Comparison of ENCODE assay signal across 8 cellular contexts in the genomic region with DNA sequence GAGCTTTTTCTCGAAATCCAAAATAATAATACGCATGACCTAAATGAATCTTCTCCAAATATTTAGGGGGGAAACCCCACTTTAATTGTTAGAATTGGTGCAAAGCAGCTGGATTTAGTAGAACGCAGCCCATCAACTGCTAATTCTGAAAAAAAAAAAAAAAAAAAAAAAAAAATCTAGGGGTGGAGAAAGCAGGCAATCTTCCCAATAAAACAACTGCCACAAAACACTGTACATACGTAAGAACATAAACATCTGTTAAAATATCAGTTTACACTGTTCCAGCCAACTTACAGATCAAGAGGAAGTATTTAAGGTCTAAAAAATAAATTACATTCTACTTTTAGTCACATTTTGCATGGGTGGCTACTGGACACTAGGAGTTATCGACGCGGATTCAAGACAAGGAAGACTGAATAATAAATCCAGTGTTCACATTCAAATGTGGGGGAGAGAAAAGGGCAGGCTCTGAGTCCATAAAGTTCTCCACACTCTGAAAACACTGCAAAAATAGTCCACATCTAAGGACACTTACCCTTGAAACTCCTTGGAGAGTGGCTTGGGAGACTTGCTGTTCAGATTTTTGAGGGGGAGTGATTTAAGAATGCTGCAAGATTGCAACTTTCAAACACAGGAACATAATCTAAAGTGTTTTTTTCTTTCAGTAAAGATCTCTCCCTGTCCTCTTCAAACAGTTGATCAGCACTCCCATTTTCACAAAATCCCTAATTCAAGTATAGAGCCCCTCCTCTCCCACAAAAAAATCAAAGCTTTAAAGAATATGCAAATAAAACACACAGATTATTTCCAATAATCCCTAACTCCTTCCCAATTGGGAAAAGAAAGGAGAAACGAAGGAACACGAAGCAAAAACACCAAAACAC. TPM values are rescaled to one million over a fixed set of nuclear protein-coding genes. Genes with fewer than 3 reads are reported as not detected.
DNase-seq lines count a peak whose midpoint lies in the region; ATAC-seq and TF ChIP-seq lines count a peak whose summit lies in the region.

No MANE protein-coding gene starts in this region.

- TF ChIP-seq CTCF in A673 (conservative IDR thresholded peaks at IDR 0.05; ENCODE audit: low read depth, low read length) (no peak), activated B cell treated with CpG ODN at 0.5 μM for 24 hours (IDR thresholded peaks at IDR 0.05) (no peak), hepatocyte (IDR thresholded peaks at IDR 0.05; ENCODE audit: poor library complexity) (no peak), sigmoid colon (IDR thresholded peaks at IDR 0.05) (no peak)

- H3F3A ChIP-seq in GM23248 (ENCODE audit: insufficient read depth): peaks cover 24% of the 10 kb centered on the region

- H3K4me1 Mint-ChIP-seq in activated B cell treated with CpG ODN at 0.5 μM for 24 hours: peaks cover 42% of the 10 kb centered on the region

- no peaks in the 10 kb centered on the region for H3K9me2 ChIP-seq in GM23248 (ENCODE audit: insufficient read depth)
- H3K9me2 ChIP-seq in hepatocyte (replicated peaks; ENCODE audit: insufficient read depth): no peaks in the 10 kb centered on the region

- no peak for ATAC-seq in activated B cell treated with CpG ODN at 0.5 μM for 24 hours (ENCODE audit: low read depth)
- ATAC-seq in GM19328 (IDR thresholded peaks at IDR 0.05; ENCODE audit: unreplicated experiment): no peak
- ATAC-seq in GM19452 (IDR thresholded peaks at IDR 0.05; ENCODE audit: unreplicated experiment): no peak
- ATAC-seq in GM21529 (IDR thresholded peaks at IDR 0.05; ENCODE audit: unreplicated experiment): no peak

- TF ChIP-seq POLR2A in sigmoid colon (IDR thresholded peaks at IDR 0.05): no peak

- peaks cover 7% of the 10 kb centered on the region; the same call in 1 of the 2 replicates for H4K20me1 ChIP-seq in GM23248 (ENCODE audit: insufficient read depth)
- H4K20me1 ChIP-seq in hepatocyte (ENCODE audit: insufficient read depth, poor library complexity, severe bottlenecking): peaks cover 52% of the 10 kb centered on the region

- TSS peak; percentile 51 for BruUV-seq in A673 (replicated peaks; lab: Mats Ljungman, UMichigan)

- peak overlapping the region; percentile 91 for H3K4me3 ChIP-seq in A673 (ENCODE audit: low read depth, low read length, poor library complexity, severe bottlenecking)
- peak overlapping the region; percentile 94 for H3K4me3 ChIP-seq in GM23248
- H3K4me3 ChIP-seq in hepatocyte: peak overlapping the region; percentile 69
- peak overlapping the region; percentile 79 to 90 (median 82) for H3K4me3 ChIP-seq in sigmoid colon

- in situ Hi-C loops in GM23248 (cut with MboI): no loop called here

- H3K9me3 ChIP-seq in A673 (ENCODE audit: low read depth, low read length, poor library complexity, severe bottlenecking): no peaks in the 10 kb centered on the region
- H3K9me3 ChIP-seq in GM23248 (ENCODE audit: low read depth): no peaks in the 10 kb centered on the region
- H3K9me3 ChIP-seq in hepatocyte (ENCODE audit: low read depth): no peaks in the 10 kb centered on the region
- no peaks in the 10 kb centered on the region for H3K9me3 ChIP-seq in sigmoid colon

- H3K9ac ChIP-seq in GM23248: peak overlapping the region; percentile 95

- DNase-seq in A673 (ENCODE audit: low spot score) (peak; percentile 29), GM23248 (peak; percentile 57), activated B cell treated with CpG ODN at 0.5 μM for 24 hours (no peak), hepatocyte (ENCODE audit: low spot score) (peak; percentile 13), sigmoid colon (no peak)

- peak overlapping the region; percentile 96 for H3K4me3 Mint-ChIP-seq in activated B cell treated with CpG ODN at 0.5 μM for 24 hours

- intact Hi-C loops in A673 (cut with micrococcal nuclease; ENCODE audit: unreplicated experiment): no loop called here
- intact Hi-C loops in activated B cell treated with CpG ODN at 0.5 μM for 24 hours (cut with micrococcal nuclease): loop anchor here (5.0 to 10.0 kb wide), 2 partner anchors 130 to 437 kb away; partner anchors contain the start of gene USP32
- intact Hi-C loops in sigmoid colon (cut with DNase I): loop anchor here (1.0 to 2.0 kb wide), 3 partner anchors 44 to 132 kb away; partner anchors contain the start of genes PPM1D and USP32

- H3K27me3 ChIP-seq in A673 (replicated peaks; ENCODE audit: insufficient read depth, low read depth, low read length, poor library complexity) (no peaks in the 10 kb centered on the region), GM23248 (replicated peaks; ENCODE audit: insufficient read depth) (no peaks in the 10 kb centered on the region), hepatocyte (no peaks in the 10 kb centered on the region), sigmoid colon (no peaks in the 10 kb centered on the region)

- CTCF ChIA-PET in A673 (lab: Charles Lee) (no interaction called here), activated B cell treated with CpG ODN at 0.5 μM for 24 hours (lab: Charles Lee) (no interaction called here)

- peaks cover 20% of the 10 kb centered on the region for H3K36me3 Mint-ChIP-seq in activated B cell treated with CpG ODN at 0.5 μM for 24 hours (ENCODE audit: low read depth)

- H3K9me3 Mint-ChIP-seq in activated B cell treated with CpG ODN at 0.5 μM for 24 hours: no peaks in the 10 kb centered on the region

- peak overlapping the region; percentile 93 for H3K27ac Mint-ChIP-seq in activated B cell treated with CpG ODN at 0.5 μM for 24 hours

- POLR2A ChIA-PET in A673 (lab: Charles Lee; ENCODE audit: low non-redundant PET) (no interaction called here), activated B cell treated with CpG ODN at 0.5 μM for 24 hours (lab: Charles Lee) (interaction anchor here (0.6 kb wide), 1 partner anchor 53 kb away, joined by 7 read pairs; no protein-coding TSS in a partner anchor)

- no peaks in the 10 kb centered on the region for H3K36me3 ChIP-seq in A673 (ENCODE audit: insufficient read depth, low read length, poor library complexity, severe bottlenecking)
- H3K36me3 ChIP-seq in GM23248 (ENCODE audit: low read depth): peaks cover 4% of the 10 kb centered on the region
- H3K36me3 ChIP-seq in hepatocyte (replicated peaks; ENCODE audit: insufficient read depth, low read depth): no peaks in the 10 kb centered on the region
- peaks cover 0 to 5% (median 0%) of the 10 kb centered on the region in 4 donors for H3K36me3 ChIP-seq in sigmoid colon

- TF ChIP-seq EP300 in sigmoid colon (IDR thresholded peaks at IDR 0.05): no peak

- H3K27ac ChIP-seq in A673 (ENCODE audit: low read depth, low read length, poor library complexity, severe bottlenecking) (peak overlapping the region; percentile 99), GM23248 (peak overlapping the region; percentile 97), hepatocyte (peak overlapping the region; percentile 100), sigmoid colon (peak overlapping the region; percentile 98 to 99 (median 98))

- H3K79me2 ChIP-seq in GM23248 (ENCODE audit: insufficient read depth) (peaks cover 84% of the 10 kb centered on the region), hepatocyte (peaks cover 75% of the 10 kb centered on the region)

- H2AFZ ChIP-seq in GM23248 (peak overlapping the region; percentile 98), hepatocyte (peak overlapping the region; percentile 85)

- H3K4me1 ChIP-seq in A673 (ENCODE audit: insufficient read depth, low read length, poor library complexity, severe bottlenecking) (peaks cover 6% of the 10 kb centered on the region), GM23248 (ENCODE audit: insufficient read depth) (peaks cover 24% of the 10 kb centered on the region), hepatocyte (ENCODE audit: insufficient read depth) (peaks cover 17% of the 10 kb centered on the region), sigmoid colon (peaks cover 0 to 50% (median 44%) of the 10 kb centered on the region in 4 donors)

- H3K4me2 ChIP-seq in GM23248 (ENCODE audit: unreplicated experiment) (peak overlapping the region; percentile 96), hepatocyte (peak overlapping the region; percentile 85)

- 1 to 2% methylated on average over 9 of the region's 9 CpGs for WGBS in GM23248 (ENCODE audit: low coverage in 1 of 2, low lambda C conversion rate in 2 of 2, missing lambda C conversion rate in 2 of 2), 2 experiments
- WGBS in hepatocyte (ENCODE audit: low lambda C conversion rate, missing lambda C conversion rate): 26% methylated on average over 9 of the region's 9 CpGs
- WGBS in sigmoid colon, 2 donors: 9 to 24% methylated on average over 9 of the region's 9 CpGs

- no peaks in the 10 kb centered on the region for H3K27me3 Mint-ChIP-seq in activated B cell treated with CpG ODN at 0.5 μM for 24 hours

RNA-seq across cellular contexts. Expression of gene APPBP2, which starts 1.3 kb away (rescaled TPM):
- total RNA-seq in A673 (2021): 44.9 and 47.6 TPM in 2 replicates
- total RNA-seq in GM23248 (2014; rRNA removed; shearing (Covaris generic)): 30.6 and 57.5 TPM in 2 replicates
- polyA plus RNA-seq in GM23248 (2016; fragmentation: Nextera tagmentation; extraction: Ambion mirVana): 39.3 and 41.7 TPM in 2 replicates
- total RNA-seq in activated B cell treated with CpG ODN at 0.5 μM for 24 hours: 25.5 and 29.9 TPM in 2 replicates
- 39.3 and 42.0 TPM in 2 replicates for total RNA-seq in hepatocyte
- 37.2 and 42.6 TPM in 2 replicates for polyA plus RNA-seq in hepatocyte
- 10 to 100 TPM; 26.2 to 36.0 (median 33.8) TPM for total RNA-seq in sigmoid colon
- polyA plus RNA-seq in sigmoid colon: 1 to 10 TPM; 7.9 to 9.3 (median 8.4) TPM

Comparison
In these comparisons a context has a peak if more than half of its experiments do, and no peak if none do; other contexts are left out.
1. DNase-seq: peak in A673 (single experiment), GM23248 (single experiment) and hepatocyte (single experiment); none in activated B cell treated with CpG ODN at 0.5 μM for 24 hours (single experiment) and sigmoid colon (single experiment).
2. Peak in every context shown above with its lines, with median percentiles within 50 percentile points of each other: H3K27ac ChIP-seq and H3K4me3 ChIP-seq.